1 cellular context compared by ENCODE assay signal in genomic region chr3:155747286-155747685, GRCh38.
TF ChIP-seq lines count a peak whose summit lies in the region.

No MANE protein-coding gene starts in this region.

TF ChIP-seq in HepG2, 621 proteins besides CTCF, POLR2A, EP300 and RAD21:
- TF ChIP-seq ZNF788 (CRISPR knock-in tag; IDR thresholded peaks at IDR 0.05; ENCODE audit: borderline replicate concordance) (no peak), NFYC (CRISPR knock-in tag; IDR thresholded peaks at IDR 0.05) (no peak), ZBTB38 (CRISPR knock-in tag; IDR thresholded peaks at IDR 0.05) (no peak), FOSL2 (CRISPR knock-in tag; IDR thresholded peaks at IDR 0.05) (no peak), SOX5 (CRISPR knock-in tag; IDR thresholded peaks at IDR 0.05; ENCODE audit: borderline replicate concordance) (no peak)
